Comparison of ENCODE assay signal across 1 cellular context in genomic region chr16:252366-253337, GRCh38.
A peak's percentile ranks its signal among the peaks of the same experiment; 100 is the strongest.
TF ChIP-seq lines count a peak whose summit lies in the region.

No MANE protein-coding gene starts in this region.

TF ChIP-seq in K562, 482 proteins besides CTCF, POLR2A, EP300 and RAD21 (continued from another document):
- TF ChIP-seq ZNF318 (IDR thresholded peaks at IDR 0.05; ENCODE audit: borderline replicate concordance in 1 of 2, low read depth in 1 of 2) (no peak), VEZF1 (CRISPR knock-in tag; IDR thresholded peaks at IDR 0.05) (peak; percentile 33; the same call in 1 of the 2 replicates), SIRT6 (IDR thresholded peaks at IDR 0.05; ENCODE audit: low read depth, low read length) (no peak), ZNF764 (CRISPR knock-in tag; IDR thresholded peaks at IDR 0.05; ENCODE audit: low read depth) (no peak), ZBTB9 (CRISPR knock-in tag; IDR thresholded peaks at IDR 0.05) (no peak), RNF2 (IDR thresholded peaks at IDR 0.05) (peak; percentile 12; the same call in 1 of the 2 replicates), HOMEZ (CRISPR knock-in tag; IDR thresholded peaks at IDR 0.05) (no peak), SAFB2 (IDR thresholded peaks at IDR 0.05; ENCODE audit: borderline replicate concordance, low read depth, low read length, severe bottlenecking) (no peak), ZNF224 (CRISPR knock-in tag; IDR thresholded peaks at IDR 0.05) (no peak), L3MBTL2 (IDR thresholded peaks at IDR 0.05) (peak; percentile 47; the same call in 1 of the 2 replicates), CUX1 (CRISPR knock-in tag; IDR thresholded peaks at IDR 0.05) (no peak), MTA2 (IDR thresholded peaks at IDR 0.05; ENCODE audit: low read depth) (peak; percentile 13; the same call in 1 of the 2 replicates), MBD1 (CRISPR knock-in tag; IDR thresholded peaks at IDR 0.05) (no peak), NR1H2 (CRISPR knock-in tag; IDR thresholded peaks at IDR 0.05) (no peak), NELFE (IDR thresholded peaks at IDR 0.05; ENCODE audit: insufficient read depth, insufficient read length) (no peak), ZKSCAN3 (CRISPR knock-in tag; IDR thresholded peaks at IDR 0.05) (no peak), ZNF395 (CRISPR knock-in tag; IDR thresholded peaks at IDR 0.05) (no peak; the same call in 1 of the 2 replicates), DPF2 (IDR thresholded peaks at IDR 0.05) (peak; percentile 78)
TF ChIP-seq in K562: peak in this region for 59.
